Comparison of ENCODE assay signal across 28 cellular contexts in genomic region chr5:39586185-39586584, GRCh38.
"Had no signal": no experiment of that assay in that cellular context is flagged by ENCODE, and none has a peak within 500 bp of the region (broad histone marks: within the 10 kb centered on the region; RNA-seq: fewer than 3 reads in every experiment).

No MANE protein-coding gene starts in this region.

- H2AFZ ChIP-seq: neural progenitor cell had no signal

- H3K9ac ChIP-seq: neural progenitor cell had no signal

- ATAC-seq: naive thymus-derived CD4-positive, alpha-beta T cell; natural killer cell; pancreas; right lobe of liver; stimulated activated effector memory CD8-positive, alpha-beta T cell treated with anti-CD3 and anti-CD28 coated beads, Interleukin-12 subunit alpha, Interleukin-12 subunit beta, amount 100 ng/mL, for 72 hours; stimulated activated naive B cell treated with anti-CD40 and anti-IgM and Interleukin-4, amounts not matched to agents 10 μg/mL and 1 μg/mL and 100 μg/mL, for 72 hours; upper lobe of right lung had no signal

- H3K27ac Mint-ChIP-seq: naive thymus-derived CD4-positive, alpha-beta T cell; natural killer cell; nephron; neural progenitor cell; stimulated activated effector memory CD8-positive, alpha-beta T cell treated with anti-CD3 and anti-CD28 coated beads, Interleukin-12 subunit alpha, Interleukin-12 subunit beta, amount 100 ng/mL, for 72 hours; stimulated activated naive B cell treated with anti-CD40 and anti-IgM and Interleukin-4, amounts not matched to agents 10 μg/mL and 1 μg/mL and 100 μg/mL, for 72 hours; stimulated activated naive CD8-positive, alpha-beta T cell treated with anti-CD3 and anti-CD28 coated beads, Interleukin-15, Interleukin-2, amounts not matched to agents 100 ng/mL and 50 ng/mL, for 24 hours; type B pancreatic cell had no signal

- H3K4me1 ChIP-seq: neural progenitor cell, pancreas, prostate gland, right atrium auricular region, right lobe of liver, sigmoid colon, upper lobe of right lung had no signal

- DNase-seq: naive thymus-derived CD4-positive, alpha-beta T cell; natural killer cell; nucleus accumbens; pancreas; retina; right lobe of liver; sigmoid colon; small intestine; stimulated activated CD4-positive, alpha-beta T cell treated with anti-CD3 and anti-CD28 coated beads, Interleukin-15, amount 100 ng/mL, for 24 hours; stimulated activated CD4-positive, alpha-beta T cell treated with anti-CD3 and anti-CD28 coated beads, Interleukin-2, amount 100 ng/mL, for 24 hours; stimulated activated CD4-positive, alpha-beta T cell treated with anti-CD3 and anti-CD28 coated beads, Interleukin-2, amount 100 ng/mL, for 48 hours; stimulated activated CD4-positive, alpha-beta T cell treated with anti-CD3 and anti-CD28 coated beads, Interleukin-4, amount 100 ng/mL, for 24 hours; stimulated activated naive B cell treated with anti-CD40 and anti-IgM and Interleukin-4, amounts not matched to agents 10 μg/mL and 1 μg/mL and 100 μg/mL, for 72 hours; stimulated activated naive CD4-positive, alpha-beta T cell treated with Interleukin-2 at 50 U/mL for 16 hours; stomach; thyroid gland; upper lobe of right lung had no signal

- H3K4me2 ChIP-seq: neural progenitor cell had no signal

- H3K36me3 Mint-ChIP-seq: naive thymus-derived CD4-positive, alpha-beta T cell; natural killer cell; neural progenitor cell; stimulated activated effector memory CD8-positive, alpha-beta T cell treated with anti-CD3 and anti-CD28 coated beads, Interleukin-12 subunit alpha, Interleukin-12 subunit beta, amount 100 ng/mL, for 72 hours; stimulated activated naive B cell treated with anti-CD40 and anti-IgM and Interleukin-4, amounts not matched to agents 10 μg/mL and 1 μg/mL and 100 μg/mL, for 72 hours; type B pancreatic cell had no signal

- H3K9me3 Mint-ChIP-seq: naive thymus-derived CD4-positive, alpha-beta T cell; natural killer cell; nephron; neural progenitor cell; stimulated activated effector memory CD8-positive, alpha-beta T cell treated with anti-CD3 and anti-CD28 coated beads, Interleukin-12 subunit alpha, Interleukin-12 subunit beta, amount 100 ng/mL, for 72 hours; stimulated activated naive B cell treated with anti-CD40 and anti-IgM and Interleukin-4, amounts not matched to agents 10 μg/mL and 1 μg/mL and 100 μg/mL, for 72 hours; stimulated activated naive CD8-positive, alpha-beta T cell treated with anti-CD3 and anti-CD28 coated beads, Interleukin-15, Interleukin-2, amounts not matched to agents 100 ng/mL and 50 ng/mL, for 24 hours; type B pancreatic cell had no signal

- H3K36me3 ChIP-seq: neural progenitor cell, neutrophil, pancreas, prostate gland, right atrium auricular region, right lobe of liver, sigmoid colon, stomach, thoracic aorta, thyroid gland, tibial nerve, upper lobe of right lung, vagina had no signal

- FAIRE-seq: pancreas, small intestine had no signal

- H3K27me3 Mint-ChIP-seq: type B pancreatic cell had no signal

- H3K4me3 ChIP-seq: neural progenitor cell, pancreas, prostate gland, right atrium auricular region, right lobe of liver, sigmoid colon, stomach, thoracic aorta, thyroid gland, tibial nerve, upper lobe of right lung, vagina had no signal

- H3K4me3 Mint-ChIP-seq: naive thymus-derived CD4-positive, alpha-beta T cell; natural killer cell; nephron; neural progenitor cell; stimulated activated effector memory CD8-positive, alpha-beta T cell treated with anti-CD3 and anti-CD28 coated beads, Interleukin-12 subunit alpha, Interleukin-12 subunit beta, amount 100 ng/mL, for 72 hours; stimulated activated naive B cell treated with anti-CD40 and anti-IgM and Interleukin-4, amounts not matched to agents 10 μg/mL and 1 μg/mL and 100 μg/mL, for 72 hours; stimulated activated naive CD8-positive, alpha-beta T cell treated with anti-CD3 and anti-CD28 coated beads, Interleukin-15, Interleukin-2, amounts not matched to agents 100 ng/mL and 50 ng/mL, for 24 hours; type B pancreatic cell had no signal

- H3K9me3 ChIP-seq: neutrophil, pancreas, prostate gland, right atrium auricular region, right lobe of liver, sigmoid colon, stomach, thoracic aorta, thyroid gland, tibial nerve, upper lobe of right lung, vagina had no signal

- H3K4me1 Mint-ChIP-seq: natural killer cell; neural progenitor cell; stimulated activated effector memory CD8-positive, alpha-beta T cell treated with anti-CD3 and anti-CD28 coated beads, Interleukin-12 subunit alpha, Interleukin-12 subunit beta, amount 100 ng/mL, for 72 hours had no signal

- H3K27ac ChIP-seq: neural progenitor cell, neutrophil, pancreas, prostate gland, right atrium auricular region, right lobe of liver, sigmoid colon, stomach, thoracic aorta, thyroid gland, tibial nerve, upper lobe of right lung, vagina had no signal

- H3K27me3 ChIP-seq: neural progenitor cell, neutrophil, pancreas, right atrium auricular region, right lobe of liver, sigmoid colon, stomach, thyroid gland, tibial nerve, upper lobe of right lung, vagina had no signal
